Comparison of ENCODE assay signal across 30 cellular contexts in genomic region chr7:82293467-82293866, GRCh38.
"Had no signal": no experiment of that assay in that cellular context is flagged by ENCODE, and none has a peak within 500 bp of the region (broad histone marks: within the 10 kb centered on the region; RNA-seq: fewer than 3 reads in every experiment).

No MANE protein-coding gene starts in this region.

- H3K9me3 ChIP-seq: ovary, right lobe of liver, sigmoid colon, thoracic aorta, thyroid gland, transverse colon, upper lobe of right lung had no signal

- H3K36me3 ChIP-seq: ovary, right lobe of liver, sigmoid colon, stomach, thoracic aorta, thyroid gland, transverse colon, upper lobe of right lung, uterus had no signal

- H3K4me1 Mint-ChIP-seq: naive B cell; naive thymus-derived CD8-positive, alpha-beta T cell; stimulated activated effector memory CD8-positive, alpha-beta T cell treated with anti-CD3 and anti-CD28 coated beads, Interleukin-12 subunit alpha, Interleukin-12 subunit beta, amount 100 ng/mL, for 72 hours; stimulated activated naive B cell treated with anti-CD40 and anti-IgM and Interleukin-4, amounts not matched to agents 10 μg/mL and 1 μg/mL and 100 μg/mL, for 72 hours had no signal

- H3K27ac ChIP-seq: ovary, parathyroid adenoma, right lobe of liver, sigmoid colon, stomach, thoracic aorta, thyroid gland, transverse colon, upper lobe of right lung, uterus had no signal

- H3K27me3 Mint-ChIP-seq: naive B cell; natural killer cell treated with Interleukin-12 subunit alpha and Interleukin-12 subunit beta and Interleukin-15 and Interleukin-18, amount 100 ng/mL, for 72 hours; progenitor cell of endocrine pancreas; stimulated activated naive B cell treated with anti-CD40 and anti-IgM and Interleukin-4, amounts not matched to agents 10 μg/mL and 1 μg/mL and 100 μg/mL, for 72 hours; stimulated activated naive CD8-positive, alpha-beta T cell treated with anti-CD3 and anti-CD28 coated beads, Interleukin-15, Interleukin-2, amounts not matched to agents 100 ng/mL and 50 ng/mL, for 24 hours; type B pancreatic cell had no signal

- H3K79me2 ChIP-seq: parathyroid adenoma had no signal

- H3K9ac ChIP-seq: parathyroid adenoma had no signal

- H3K9me3 Mint-ChIP-seq: natural killer cell treated with Interleukin-12 subunit alpha and Interleukin-12 subunit beta and Interleukin-15 and Interleukin-18, amount 100 ng/mL, for 72 hours; stimulated activated naive B cell treated with anti-CD40 and anti-IgM and Interleukin-4, amounts not matched to agents 10 μg/mL and 1 μg/mL and 100 μg/mL, for 72 hours; type B pancreatic cell had no signal

- H3K4me1 ChIP-seq: parathyroid adenoma, right lobe of liver, thyroid gland, transverse colon, upper lobe of right lung, uterus had no signal

- H3K27ac Mint-ChIP-seq: naive B cell; naive thymus-derived CD8-positive, alpha-beta T cell; natural killer cell treated with Interleukin-12 subunit alpha and Interleukin-12 subunit beta and Interleukin-15 and Interleukin-18, amount 100 ng/mL, for 72 hours; nephron progenitor cell; progenitor cell of endocrine pancreas; stimulated activated effector memory CD8-positive, alpha-beta T cell treated with anti-CD3 and anti-CD28 coated beads, Interleukin-12 subunit alpha, Interleukin-12 subunit beta, amount 100 ng/mL, for 72 hours; stimulated activated naive B cell treated with anti-CD40 and anti-IgM and Interleukin-4, amounts not matched to agents 10 μg/mL and 1 μg/mL and 100 μg/mL, for 72 hours; stimulated activated naive CD8-positive, alpha-beta T cell treated with anti-CD3 and anti-CD28 coated beads, Interleukin-15, Interleukin-2, amounts not matched to agents 100 ng/mL and 50 ng/mL, for 24 hours; type B pancreatic cell had no signal

- DNase-seq: naive B cell; naive thymus-derived CD8-positive, alpha-beta T cell; nephron progenitor cell; occipital lobe; ovary; posterior cingulate gyrus; retina; right cardiac atrium; right lobe of liver; sigmoid colon; small intestine; stimulated activated CD4-positive, alpha-beta T cell treated with anti-CD3 and anti-CD28 coated beads, Interleukin-15, amount 100 ng/mL, for 24 hours; stimulated activated CD4-positive, alpha-beta T cell treated with anti-CD3 and anti-CD28 coated beads, Interleukin-2, amount 100 ng/mL, for 24 hours; stimulated activated CD4-positive, alpha-beta T cell treated with anti-CD3 and anti-CD28 coated beads, Interleukin-2, amount 100 ng/mL, for 48 hours; stimulated activated CD4-positive, alpha-beta T cell treated with anti-CD3 and anti-CD28 coated beads, Interleukin-4, amount 100 ng/mL, for 24 hours; stimulated activated naive B cell treated with anti-CD40 and anti-IgM and Interleukin-4, amounts not matched to agents 10 μg/mL and 1 μg/mL and 100 μg/mL, for 72 hours; stimulated activated naive CD4-positive, alpha-beta T cell treated with Interleukin-2 at 50 U/mL for 16 hours; stomach; thyroid gland; transverse colon; upper lobe of right lung; uterus had no signal

- H3K27me3 ChIP-seq: ovary, right lobe of liver, sigmoid colon, stomach, thyroid gland, transverse colon, upper lobe of right lung, uterus had no signal

- H3K36me3 Mint-ChIP-seq: naive B cell; naive thymus-derived CD8-positive, alpha-beta T cell; natural killer cell treated with Interleukin-12 subunit alpha and Interleukin-12 subunit beta and Interleukin-15 and Interleukin-18, amount 100 ng/mL, for 72 hours; stimulated activated effector memory CD8-positive, alpha-beta T cell treated with anti-CD3 and anti-CD28 coated beads, Interleukin-12 subunit alpha, Interleukin-12 subunit beta, amount 100 ng/mL, for 72 hours; stimulated activated naive B cell treated with anti-CD40 and anti-IgM and Interleukin-4, amounts not matched to agents 10 μg/mL and 1 μg/mL and 100 μg/mL, for 72 hours; type B pancreatic cell had no signal

- H3K4me3 ChIP-seq: ovary, right lobe of liver, sigmoid colon, stomach, thoracic aorta, thyroid gland, transverse colon, upper lobe of right lung, uterus had no signal

- ATAC-seq: naive thymus-derived CD8-positive, alpha-beta T cell; natural killer cell treated with Interleukin-12 subunit alpha and Interleukin-12 subunit beta and Interleukin-15 and Interleukin-18, amount 100 ng/mL, for 72 hours; right cardiac atrium; right lobe of liver; stimulated activated effector memory CD8-positive, alpha-beta T cell treated with anti-CD3 and anti-CD28 coated beads, Interleukin-12 subunit alpha, Interleukin-12 subunit beta, amount 100 ng/mL, for 72 hours; stimulated activated naive B cell treated with anti-CD40 and anti-IgM and Interleukin-4, amounts not matched to agents 10 μg/mL and 1 μg/mL and 100 μg/mL, for 72 hours; upper lobe of right lung had no signal

- H3K4me3 Mint-ChIP-seq: naive B cell; naive thymus-derived CD8-positive, alpha-beta T cell; natural killer cell treated with Interleukin-12 subunit alpha and Interleukin-12 subunit beta and Interleukin-15 and Interleukin-18, amount 100 ng/mL, for 72 hours; nephron progenitor cell; neural crest cell; stimulated activated effector memory CD8-positive, alpha-beta T cell treated with anti-CD3 and anti-CD28 coated beads, Interleukin-12 subunit alpha, Interleukin-12 subunit beta, amount 100 ng/mL, for 72 hours; stimulated activated naive B cell treated with anti-CD40 and anti-IgM and Interleukin-4, amounts not matched to agents 10 μg/mL and 1 μg/mL and 100 μg/mL, for 72 hours; stimulated activated naive CD8-positive, alpha-beta T cell treated with anti-CD3 and anti-CD28 coated beads, Interleukin-15, Interleukin-2, amounts not matched to agents 100 ng/mL and 50 ng/mL, for 24 hours; type B pancreatic cell had no signal

- H2AFZ ChIP-seq: parathyroid adenoma had no signal
